ENCODE assay signal across 8 cellular contexts in genomic region chr4:173333658-173334084, GRCh38. TPM values are rescaled to one million over a fixed set of nuclear protein-coding genes. Genes with fewer than 3 reads are reported as not detected.
DNase-seq lines count a peak whose midpoint lies in the region; ATAC-seq, FAIRE-seq and TF ChIP-seq lines count a peak whose summit lies in the region.

No MANE protein-coding gene starts in this region.

- H3K4me1 Mint-ChIP-seq in naive thymus-derived CD8-positive, alpha-beta T cell, result peaks cover 19 to 33% (median 24%) of the 10 kb centered on the region in 4 donors

- CTCF ChIA-PET in A549 (lab: Yijun Ruan, JAX), result interaction anchor here (1.1 to 2.7 kb wide), 3 partner anchors 15 to 87 kb away, joined by 3 to 13 read pairs (median 5); no protein-coding TSS in a partner anchor

- H3K4me3 Mint-ChIP-seq in naive thymus-derived CD8-positive, alpha-beta T cell, result peak overlapping the region; percentile 94 to 100 (median 99)

- POLR2A ChIA-PET in A549 (lab: Yijun Ruan, JAX), result interaction anchor here (0.9 to 4.2 kb wide), 7 partner anchors 9 to 950 kb away, joined by 3 to 116 read pairs (median 8); partner anchors contain the start of genes CEP44, FBXO8, GALNT7 and SAP30
- POLR2A ChIA-PET in naive thymus-derived CD8-positive, alpha-beta T cell (lab: Charles Lee), result interaction anchor here (0.6 to 7.1 kb wide), 11 partner anchors 15 to 950 kb away, joined by 3 to 271 read pairs (median 4); partner anchors contain the start of genes CEP44, FBXO8, GALNT7 and SAP30

- TF ChIP-seq POLR2A in A549 (IDR thresholded peaks at IDR 0.05; ENCODE audit: low read length), result no peak
- no peak for TF ChIP-seq POLR2A in GM18505 (IDR thresholded peaks at IDR 0.05; ENCODE audit: borderline replicate concordance, extremely low read depth, insufficient read depth, insufficient read length)
- TF ChIP-seq POLR2A in esophagus squamous epithelium (IDR thresholded peaks at IDR 0.05), result no peak
- no peak for TF ChIP-seq POLR2A in suprapubic skin (IDR thresholded peaks at IDR 0.05)

- H3K27ac Mint-ChIP-seq in naive thymus-derived CD8-positive, alpha-beta T cell, result peak overlapping the region; percentile 94 to 100 (median 99)

- peak overlapping the region; percentile 99 for H3K4me3 ChIP-seq in A549
- H3K4me3 ChIP-seq in esophagus squamous epithelium, result peak overlapping the region; percentile 53 to 94 (median 90)
- peak overlapping the region; percentile 98 for H3K4me3 ChIP-seq in suprapubic skin

- no CpG with 5 or more reads among the region's 53 CpGs for WGBS in A549 (ENCODE audit: missing lambda C conversion rate)
- WGBS in esophagus squamous epithelium, 2 donors, result 0% methylated on average over 13 of the region's 53 CpGs; no CpG with 5 or more reads in 1 of the 2 donors
- 0% methylated on average over 1 of the region's 53 CpGs for WGBS in suprapubic skin

- DNase-seq in A549 (ENCODE audit: low read depth in 1 of 2, low spot score in 1 of 2) (peak in 1 of 2 experiments; percentile 2), activated T-cell treated with anti-CD3 and anti-CD28 coated beads for 4 hours (peak; percentile 26), esophagus squamous epithelium (lab: John Stamatoyannopoulos, UW) (peak; percentile 36), suprapubic skin (ENCODE audit: low spot score in 2 of 2) (peak; percentile 82 to 84)
- peak in 6 of 10 donors; percentile 17 to 67 (median 37) for DNase-seq in naive thymus-derived CD8-positive, alpha-beta T cell

- H3K36me3 Mint-ChIP-seq in naive thymus-derived CD8-positive, alpha-beta T cell, result peaks cover 5 to 21% (median 10%) of the 10 kb centered on the region in 3 donors

- H3K4me1 ChIP-seq in A549, result peaks cover 12% of the 10 kb centered on the region; the same call in 2 of the 3 replicates
- peaks cover 0 to 42% (median 11%) of the 10 kb centered on the region in 3 donors for H3K4me1 ChIP-seq in esophagus squamous epithelium
- peaks cover 28% of the 10 kb centered on the region for H3K4me1 ChIP-seq in suprapubic skin

- TF ChIP-seq CTCF in A549 (IDR thresholded peaks at IDR 0.05) (no peak), esophagus squamous epithelium (IDR thresholded peaks at IDR 0.05) (no peak), suprapubic skin (IDR thresholded peaks at IDR 0.05) (no peak)

- intact Hi-C loops in esophagus squamous epithelium (cut with DNase I), result loop anchor here (5.0 kb wide), 1 partner anchor 34 kb away; no protein-coding TSS in a partner anchor

- no peak for TF ChIP-seq RAD21 in A549 (conservative IDR thresholded peaks at IDR 0.05 in 1 of 2, IDR thresholded peaks at IDR 0.05 in 1 of 2)
- TF ChIP-seq RAD21 in Ishikawa (IDR thresholded peaks at IDR 0.05; ENCODE audit: low read depth), result no peak

- H3K27me3 ChIP-seq in esophagus squamous epithelium (no peaks in the 10 kb centered on the region), suprapubic skin (no peaks in the 10 kb centered on the region)

- H3K27me3 Mint-ChIP-seq in naive thymus-derived CD8-positive, alpha-beta T cell, result peaks cover 8 to 20% (median 10%) of the 10 kb centered on the region in 5 donors

- H3K27ac ChIP-seq in A549 (peak overlapping the region; percentile 94 to 96), esophagus squamous epithelium (peak overlapping the region; percentile 93 to 100 (median 99)), suprapubic skin (peak overlapping the region; percentile 99)

- TF ChIP-seq EP300 in A549 (IDR thresholded peaks at IDR 0.05) (no peak), Ishikawa (IDR thresholded peaks at IDR 0.05; ENCODE audit: borderline replicate concordance) (no peak), suprapubic skin (IDR thresholded peaks at IDR 0.05) (no peak)

- ATAC-seq in A549, result peak; percentile 2 to 19; a peak in 5 of 6 replicates
- ATAC-seq in GM18505 (IDR thresholded peaks at IDR 0.05; ENCODE audit: unreplicated experiment), result peak; percentile 1
- ATAC-seq in naive thymus-derived CD8-positive, alpha-beta T cell, result peak; percentile 2 to 8
- ATAC-seq in GM19467 (IDR thresholded peaks at IDR 0.05; ENCODE audit: unreplicated experiment), result no peak

- H3K9me3 ChIP-seq in A549 (no peaks in the 10 kb centered on the region), esophagus squamous epithelium (no peaks in the 10 kb centered on the region), suprapubic skin (no peaks in the 10 kb centered on the region)

- H3K9me3 Mint-ChIP-seq in naive thymus-derived CD8-positive, alpha-beta T cell, result no peaks in the 10 kb centered on the region

- H3K4me2 ChIP-seq in A549, result peak overlapping the region; percentile 73

- no peak for FAIRE-seq in A549 (lab: Jason Lieb, UNC)

- H3K36me3 ChIP-seq in esophagus squamous epithelium (peaks cover 0 to 33% (median 2%) of the 10 kb centered on the region in 3 donors), suprapubic skin (peaks cover 24% of the 10 kb centered on the region)

TF ChIP-seq in A549, 52 proteins besides CTCF, POLR2A, EP300 and RAD21 (continues in another document):
- TF ChIP-seq SMC3 (IDR thresholded peaks at IDR 0.05), result no peak
- no peak for TF ChIP-seq CBX2 (IDR thresholded peaks at IDR 0.05; ENCODE audit: borderline replicate concordance, low read depth)
- no peak for TF ChIP-seq TFCP2L1 (CRISPR knock-in tag; IDR thresholded peaks at IDR 0.05)
- TF ChIP-seq POLR2AphosphoS2 (conservative IDR thresholded peaks at IDR 0.05; ENCODE audit: low read length), result no peak
- TF ChIP-seq FOXS1 (CRISPR knock-in tag; IDR thresholded peaks at IDR 0.05), result no peak
- TF ChIP-seq RFX5 (IDR thresholded peaks at IDR 0.05), result no peak
- no peak for TF ChIP-seq GATA3 (IDR thresholded peaks at IDR 0.05; ENCODE audit: borderline replicate concordance)
- no peak for TF ChIP-seq JUNB (IDR thresholded peaks at IDR 0.05)
- TF ChIP-seq HES2 (IDR thresholded peaks at IDR 0.05), result no peak
- TF ChIP-seq USF2 (IDR thresholded peaks at IDR 0.05), result no peak
- TF ChIP-seq PHF8 (IDR thresholded peaks at IDR 0.05; ENCODE audit: borderline replicate concordance, low read depth), result no peak
- TF ChIP-seq ESRRA (IDR thresholded peaks at IDR 0.05; ENCODE audit: borderline replicate concordance, low read length), result no peak

TF ChIP-seq in Ishikawa, 13 proteins besides CTCF, POLR2A, EP300 and RAD21:
- no peak; the same call in 1 of the 2 replicates for TF ChIP-seq TCF12 (IDR thresholded peaks at IDR 0.05; ENCODE audit: low read depth)
- no peak for TF ChIP-seq REST (IDR thresholded peaks at IDR 0.05; ENCODE audit: low read depth)
- TF ChIP-seq EGR1 (IDR thresholded peaks at IDR 0.05), result peak; percentile 51; the same call in 1 of the 2 replicates
- no peak for TF ChIP-seq YY1 (IDR thresholded peaks at IDR 0.05; ENCODE audit: low read depth)
- no peak for TF ChIP-seq MAX (IDR thresholded peaks at IDR 0.05)
- TF ChIP-seq TEAD4 (IDR thresholded peaks at IDR 0.05), result no peak

RNA-seq across cellular contexts. Expression of gene HMGB2, which starts 0.5 kb away (rescaled TPM):
- polyA plus RNA-seq in A549 (2011; rRNA removed), result 67.3 and 128 TPM in 2 replicates
- polyA plus RNA-seq in A549 (2012; cell fraction: cytosol; rRNA removed), result 45.2 and 68.6 TPM in 2 replicates
- polyA plus RNA-seq in A549 (2012; cell fraction: nucleus; rRNA removed), result 20.9 and 28.8 TPM in 2 replicates
- 101 to 108 TPM (median 103 TPM) in 3 replicates for polyA plus RNA-seq in A549 (2017; fragmentation: RNase III; extraction: RNeasy Plus Mini Kit Qiagen cat#74134 plus additional on column Dnase treatment)
- 11.1 and 13.7 TPM in 2 replicates for polyA minus RNA-seq in A549 (2011; rRNA and poly(A)+ RNA removed)
- total RNA-seq in esophagus squamous epithelium, result 10 to 100 TPM; 27.3 to 83.6 (median 65.3) TPM
- total RNA-seq in naive thymus-derived CD8-positive, alpha-beta T cell, result 100 to 1,000 TPM; 111 to 115 TPM
- 100 to 1,000 TPM; 102 to 154 (median 142) TPM for polyA plus RNA-seq in naive thymus-derived CD8-positive, alpha-beta T cell
- total RNA-seq in suprapubic skin, result 10 to 100 TPM; 28.8 to 76.5 (median 34.2) TPM

RNA-seq across cellular contexts. Expression of gene SAP30, which starts 37.1 kb away (rescaled TPM):
- polyA plus RNA-seq in A549 (2011; rRNA removed) (12.0 and 19.6 TPM in 2 replicates), A549 (2017; fragmentation: RNase III; extraction: RNeasy Plus Mini Kit Qiagen cat#74134 plus additional on column Dnase treatment) (16.5 to 18.4 TPM (median 17.2 TPM) in 3 replicates)
- 14.2 and 14.9 TPM in 2 replicates for polyA plus RNA-seq in A549 (2012; cell fraction: cytosol; rRNA removed)
- polyA plus RNA-seq in A549 (2012; cell fraction: nucleus; rRNA removed), result 10.7 and 12.5 TPM in 2 replicates
- polyA minus RNA-seq in A549 (2011; rRNA and poly(A)+ RNA removed), result 0.70 and 2.0 TPM in 2 replicates
- total RNA-seq in esophagus squamous epithelium (10 to 100 TPM; 10.3 to 18.5 (median 13.2) TPM), suprapubic skin (10 to 100 TPM; 10.9 to 18.4 (median 16.0) TPM)
- total RNA-seq in naive thymus-derived CD8-positive, alpha-beta T cell, result 1 to 10 TPM; 2.0 to 2.3 TPM
- polyA plus RNA-seq in naive thymus-derived CD8-positive, alpha-beta T cell, result 1 to 10 TPM; 1.2 to 5.3 (median 1.3) TPM
